22 cellular contexts compared by ENCODE assay signal in genomic region chr20:41407617-41408016, GRCh38. TPM values are rescaled to one million over a fixed set of nuclear protein-coding genes. Genes with fewer than 3 reads are reported as not detected.
DNase-seq lines count a peak whose midpoint lies in the region; ATAC-seq and TF ChIP-seq lines count a peak whose summit lies in the region.
"Had no signal": no experiment of that assay in that cellular context is flagged by ENCODE, and none has a peak within 500 bp of the region (broad histone marks: within the 10 kb centered on the region; RNA-seq: fewer than 3 reads in every experiment).

No MANE protein-coding gene starts in this region.

- no peaks in the 10 kb centered on the region for H3K4me1 ChIP-seq in endodermal cell (ENCODE audit: control insufficient read depth, insufficient read depth, low read length)
- peaks cover 0 to 6% (median 0%) of the 10 kb centered on the region in 4 donors for H3K4me1 ChIP-seq in transverse colon
- H3K4me1 ChIP-seq in effector memory CD4-positive, alpha-beta T cell (ENCODE audit: control insufficient read depth, insufficient read depth, low read length, poor library complexity, severe bottlenecking): peaks cover 4% of the 10 kb centered on the region
- no peaks in the 10 kb centered on the region for H3K4me1 ChIP-seq in A673 (ENCODE audit: insufficient read depth, low read length, poor library complexity, severe bottlenecking)

- TF ChIP-seq EP300 in transverse colon (IDR thresholded peaks at IDR 0.05; ENCODE audit: low read depth): no peak

- peak in 1 of 2 donors; percentile 32 for ATAC-seq in activated T-cell treated with anti-CD3 and anti-CD28 coated beads, Interleukin-2, amount 50 U/mL, for 72 hours (replicated peaks in 1 of 2)
- peak in 3 of 4 experiments; percentile 54 to 66 (median 63) for ATAC-seq in T-cell (replicated peaks in 1 of 4)
- no peak for ATAC-seq in activated CD8-positive, alpha-beta memory T cell treated with anti-CD3 and anti-CD28 coated beads, Interleukin-2, amount 10 ng/mL, durations not matched to agents 7 days and 5 days

- H3K36me3 ChIP-seq in endodermal cell (ENCODE audit: control insufficient read depth, insufficient read depth, low read length) (peaks cover 92% of the 10 kb centered on the region), transverse colon (peaks cover 0 to 36% (median 9%) of the 10 kb centered on the region in 4 donors), A673 (ENCODE audit: insufficient read depth, low read length, poor library complexity, severe bottlenecking) (peaks cover 50% of the 10 kb centered on the region)
- H3K36me3 ChIP-seq in effector memory CD4-positive, alpha-beta T cell (ENCODE audit: control insufficient read depth, insufficient read depth, low read length): peaks cover 82% of the 10 kb centered on the region

- peaks cover 8% of the 10 kb centered on the region for H3K4me1 Mint-ChIP-seq in activated T-cell treated with anti-CD3 and anti-CD28 coated beads, Interleukin-2, amount 50 U/mL, for 72 hours (ENCODE audit: low read depth)
- H3K4me1 Mint-ChIP-seq in T-cell (peaks cover 13 to 24% (median 17%) of the 10 kb centered on the region in 3 donors), endodermal cell (no peaks in the 10 kb centered on the region)
- peaks cover 21% of the 10 kb centered on the region for H3K4me1 Mint-ChIP-seq in activated CD8-positive, alpha-beta memory T cell treated with anti-CD3 and anti-CD28 coated beads, Interleukin-2, amount 10 ng/mL, durations not matched to agents 7 days and 5 days

- no peak overlapping the region for H3K4me3 ChIP-seq in endodermal cell (ENCODE audit: low read length)
- no peak overlapping the region for H3K4me3 ChIP-seq in transverse colon
- H3K4me3 ChIP-seq in effector memory CD4-positive, alpha-beta T cell (ENCODE audit: insufficient read depth, low read depth, low read length, poor library complexity, severe bottlenecking): no peak overlapping the region
- no peak overlapping the region for H3K4me3 ChIP-seq in A673 (ENCODE audit: low read depth, low read length, poor library complexity, severe bottlenecking)
- H3K4me3 ChIP-seq: GM12878, GM23248, hepatocyte, lung, PC-9 had no signal

- no peaks in the 10 kb centered on the region for H3K9me3 ChIP-seq in endodermal cell (ENCODE audit: control insufficient read depth, low read length)
- no peaks in the 10 kb centered on the region for H3K9me3 ChIP-seq in transverse colon
- H3K9me3 ChIP-seq in effector memory CD4-positive, alpha-beta T cell (ENCODE audit: control insufficient read depth, low read length): no peaks in the 10 kb centered on the region
- no peaks in the 10 kb centered on the region for H3K9me3 ChIP-seq in A673 (ENCODE audit: low read depth, low read length, poor library complexity, severe bottlenecking)

- H3K27me3 ChIP-seq in endodermal cell (ENCODE audit: control insufficient read depth, insufficient read depth, low read length, poor library complexity, severe bottlenecking) (no peaks in the 10 kb centered on the region), transverse colon (no peaks in the 10 kb centered on the region), A673 (replicated peaks; ENCODE audit: insufficient read depth, low read depth, low read length, poor library complexity) (no peaks in the 10 kb centered on the region)
- H3K27me3 ChIP-seq in effector memory CD4-positive, alpha-beta T cell (replicated peaks; ENCODE audit: control insufficient read depth, insufficient read depth, low read length, poor library complexity, severe bottlenecking): no peaks in the 10 kb centered on the region
- H3K27me3 ChIP-seq: hepatocyte had no signal

- BruUV-seq in A673 (replicated peaks; lab: Mats Ljungman, UMichigan): no TSS peak

- intact Hi-C loops in transverse colon (cut with DNase I; ENCODE audit: low total_unique reads): no loop called here
- intact Hi-C loops in A673 (cut with micrococcal nuclease; ENCODE audit: unreplicated experiment): no loop called here

- WGBS in endodermal cell (ENCODE audit: insufficient coverage in 1 of 2, insufficient read length in 1 of 2), 2 experiments: 89 to 94% methylated on average over 9 to 10 of the region's 10 CpGs
- WGBS in transverse colon (ENCODE audit: low coverage in 1 of 2), 2 donors: 88 to 95% methylated on average over 10 of the region's 10 CpGs

- in situ Hi-C loops in transverse colon (cut with MboI; ENCODE audit: low pct_ligation_motif_present in 1 of 4, low pct_unique_long_range_greater_than_20kb in 1 of 4, low sequenced_read_pairs in 3 of 4): no loop called here

- H3K27ac Mint-ChIP-seq in activated T-cell treated with anti-CD3 and anti-CD28 coated beads, Interleukin-2, amount 50 U/mL, for 72 hours: peak overlapping the region; percentile 31
- H3K27ac Mint-ChIP-seq in T-cell: peak overlapping the region in 1 of 2 donors; percentile 31
- peak overlapping the region; percentile 72 for H3K27ac Mint-ChIP-seq in endodermal cell
- no peak overlapping the region for H3K27ac Mint-ChIP-seq in activated CD8-positive, alpha-beta memory T cell treated with anti-CD3 and anti-CD28 coated beads, Interleukin-2, amount 10 ng/mL, durations not matched to agents 7 days and 5 days
- H3K27ac Mint-ChIP-seq: T-helper 1 cell treated with Interleukin-12 subunit alpha and Interleukin-12 subunit beta and Interleukin-4 antibody, amounts not matched to agents 30 μg/mL and 1 μg/mL, for 36 hours had no signal

- no peaks in the 10 kb centered on the region for H3K9me3 Mint-ChIP-seq in activated T-cell treated with anti-CD3 and anti-CD28 coated beads, Interleukin-2, amount 50 U/mL, for 72 hours
- no peaks in the 10 kb centered on the region for H3K9me3 Mint-ChIP-seq in T-cell
- no peaks in the 10 kb centered on the region for H3K9me3 Mint-ChIP-seq in endodermal cell
- H3K9me3 Mint-ChIP-seq in activated CD8-positive, alpha-beta memory T cell treated with anti-CD3 and anti-CD28 coated beads, Interleukin-2, amount 10 ng/mL, durations not matched to agents 7 days and 5 days (ENCODE audit: low read depth): no peaks in the 10 kb centered on the region
- H3K9me3 Mint-ChIP-seq: CD14-positive monocyte; T-helper 1 cell treated with Interleukin-12 subunit alpha and Interleukin-12 subunit beta and Interleukin-4 antibody, amounts not matched to agents 30 μg/mL and 1 μg/mL, for 36 hours had no signal

- no peak overlapping the region for H3K4me3 Mint-ChIP-seq in activated T-cell treated with anti-CD3 and anti-CD28 coated beads, Interleukin-2, amount 50 U/mL, for 72 hours
- H3K4me3 Mint-ChIP-seq in T-cell: no peak overlapping the region
- H3K4me3 Mint-ChIP-seq in endodermal cell: no peak overlapping the region
- H3K4me3 Mint-ChIP-seq in activated CD8-positive, alpha-beta memory T cell treated with anti-CD3 and anti-CD28 coated beads, Interleukin-2, amount 10 ng/mL, durations not matched to agents 7 days and 5 days: no peak overlapping the region
- H3K4me3 Mint-ChIP-seq: CD14-positive monocyte; T-helper 1 cell treated with Interleukin-12 subunit alpha and Interleukin-12 subunit beta and Interleukin-4 antibody, amounts not matched to agents 30 μg/mL and 1 μg/mL, for 36 hours had no signal

- CTCF ChIA-PET in T-cell (lab: Charles Lee) (interaction anchor here in 1 of 2 donors (0.5 to 0.6 kb wide), 2 partner anchors 22 to 701 kb away, joined by 3 to 7 read pairs; no protein-coding TSS in a partner anchor), A673 (lab: Charles Lee) (interaction anchor here (0.6 kb wide), 1 partner anchor 11 kb away, joined by 5 read pairs; no protein-coding TSS in a partner anchor)
- CTCF ChIA-PET in activated CD8-positive, alpha-beta memory T cell treated with anti-CD3 and anti-CD28 coated beads, Interleukin-2, amount 10 ng/mL, durations not matched to agents 7 days and 5 days (lab: Charles Lee): interaction anchor here (1.6 to 1.7 kb wide), 2 partner anchors 9 to 272 kb away, joined by 3 to 4 read pairs; no protein-coding TSS in a partner anchor

- DNase-seq in activated T-cell treated with anti-CD3 and anti-CD28 coated beads, Interleukin-2, amount 50 U/mL, for 72 hours: no peak
- no peak for DNase-seq in activated T-cell treated with anti-CD3 and anti-CD28 coated beads, Interleukin-2, amount 50 U/mL, for 48 hours
- DNase-seq in T-cell (peak in 3 of 34 experiments; percentile 1 to 7 (median 5)), endodermal cell (no peak), transverse colon (peak; percentile 19), A673 (ENCODE audit: low spot score) (no peak)
- DNase-seq in effector memory CD4-positive, alpha-beta T cell: no peak
- DNase-seq in activated CD8-positive, alpha-beta memory T cell treated with anti-CD3 and anti-CD28 coated beads, Interleukin-2, amount 10 ng/mL, durations not matched to agents 7 days and 5 days: no peak
- DNase-seq: activated effector memory CD4-positive, alpha-beta T cell treated with anti-CD3 and anti-CD28 coated beads, Interleukin-2, amount 50 U/mL, for 16 hours; GM23248; islet precursor cell; NCI-H1694 treated with DMSO at 0.1 percent for 48 hours; NCI-H82; PC-9; substantia nigra had no signal

- H3K27me3 Mint-ChIP-seq in activated T-cell treated with anti-CD3 and anti-CD28 coated beads, Interleukin-2, amount 50 U/mL, for 72 hours (ENCODE audit: low read depth): no peaks in the 10 kb centered on the region
- H3K27me3 Mint-ChIP-seq in T-cell: no peaks in the 10 kb centered on the region
- no peaks in the 10 kb centered on the region for H3K27me3 Mint-ChIP-seq in endodermal cell (ENCODE audit: insufficient read depth)
- no peaks in the 10 kb centered on the region for H3K27me3 Mint-ChIP-seq in activated CD8-positive, alpha-beta memory T cell treated with anti-CD3 and anti-CD28 coated beads, Interleukin-2, amount 10 ng/mL, durations not matched to agents 7 days and 5 days

- H3K9ac ChIP-seq in endodermal cell (ENCODE audit: extremely low read depth, low read length, poor library complexity, severe bottlenecking): no peak overlapping the region
- H3K9ac ChIP-seq: GM23248 had no signal

- TF ChIP-seq CTCF in endodermal cell (conservative IDR thresholded peaks at IDR 0.05) (no peak), transverse colon (IDR thresholded peaks at IDR 0.05) (no peak), A673 (conservative IDR thresholded peaks at IDR 0.05; ENCODE audit: low read depth, low read length) (no peak)

- POLR2A ChIA-PET in T-cell (lab: Charles Lee) (no interaction called here), A673 (lab: Charles Lee; ENCODE audit: low non-redundant PET) (no interaction called here)

- TF ChIP-seq POLR2A in transverse colon (IDR thresholded peaks at IDR 0.05): no peak

- peaks cover 1 to 2% of the 10 kb centered on the region in 2 donors for H3K36me3 Mint-ChIP-seq in activated T-cell treated with anti-CD3 and anti-CD28 coated beads, Interleukin-2, amount 50 U/mL, for 72 hours (ENCODE audit: insufficient read depth in 2 of 2)
- H3K36me3 Mint-ChIP-seq in T-cell: peaks cover 61% of the 10 kb centered on the region
- H3K36me3 Mint-ChIP-seq in endodermal cell (ENCODE audit: low read depth): peaks cover 81% of the 10 kb centered on the region
- H3K36me3 Mint-ChIP-seq in activated CD8-positive, alpha-beta memory T cell treated with anti-CD3 and anti-CD28 coated beads, Interleukin-2, amount 10 ng/mL, durations not matched to agents 7 days and 5 days: peaks cover 10% of the 10 kb centered on the region

- H3K27ac ChIP-seq in endodermal cell (ENCODE audit: low read depth, low read length): no peak overlapping the region
- peak overlapping the region in 1 of 4 donors; percentile 47 for H3K27ac ChIP-seq in transverse colon
- no peak overlapping the region for H3K27ac ChIP-seq in effector memory CD4-positive, alpha-beta T cell (ENCODE audit: insufficient read depth, low read length, poor library complexity, severe bottlenecking)
- no peak overlapping the region for H3K27ac ChIP-seq in A673 (ENCODE audit: low read depth, low read length, poor library complexity, severe bottlenecking)
- H3K27ac ChIP-seq: GM23248, hepatocyte, PC-9 had no signal

RNA-seq across cellular contexts. Expression of gene EMILIN3, which starts 41.0 kb away (rescaled TPM):
- total RNA-seq in activated T-cell treated with anti-CD3 and anti-CD28 coated beads, Interleukin-2, amount 50 U/mL, for 72 hours: not detected
- total RNA-seq in T-cell (not detected), endodermal cell (1 to 10 TPM; 5.3 to 9.6 TPM), transverse colon (1 to 10 TPM in 2 of 4 donors, under 1 TPM in 2; 0.40 to 1.5 (median 0.90) TPM), A673 (2021) (1.7 and 3.1 TPM in 2 replicates)
- polyA plus RNA-seq in endodermal cell (2013, experiment 1 of 2): 9.3 TPM
- 8.2 TPM for polyA plus RNA-seq in endodermal cell (2013, experiment 2 of 2)
- not detected for total RNA-seq in activated CD8-positive, alpha-beta memory T cell treated with anti-CD3 and anti-CD28 coated beads, Interleukin-2, amount 10 ng/mL, durations not matched to agents 7 days and 5 days
- total RNA-seq: bronchial epithelial cell, endothelial cell of umbilical vein, GM12878, GM23248, PC-9 had no signal
- polyA plus RNA-seq: CD14-positive monocyte, GM12878, GM23248 had no signal
